8 cellular contexts compared by ENCODE assay signal in genomic region chr13:99498304-99499161, GRCh38. TPM values are rescaled to one million over a fixed set of nuclear protein-coding genes. Genes with fewer than 3 reads are reported as not detected.
DNase-seq lines count a peak whose midpoint lies in the region; ATAC-seq, FAIRE-seq and TF ChIP-seq lines count a peak whose summit lies in the region.

No MANE protein-coding gene starts in this region.

- H3K27me3 ChIP-seq in left ventricle myocardium inferior (ENCODE audit: low read depth) (no peaks in the 10 kb centered on the region), upper lobe of right lung (no peaks in the 10 kb centered on the region)

- intact Hi-C loops in left ventricle myocardium inferior (cut with micrococcal nuclease) (no loop called here), posterior vena cava (cut with DNase I) (no loop called here), upper lobe of right lung (cut with DNase I) (no loop called here)

- H3K9me3 ChIP-seq in left ventricle myocardium inferior (replicated peaks) (peaks cover 6% of the 10 kb centered on the region), upper lobe of right lung (no peaks in the 10 kb centered on the region)

- no peak for TF ChIP-seq CTCF in left ventricle myocardium inferior (IDR thresholded peaks at IDR 0.05; ENCODE audit: borderline replicate concordance)
- no peak for TF ChIP-seq CTCF in upper lobe of right lung (IDR thresholded peaks at IDR 0.05)

- TF ChIP-seq POLR2A in GM12892 (IDR thresholded peaks at IDR 0.05; ENCODE audit: low read depth, low read length), result peak; percentile 65

- peak overlapping the region; percentile 75 for H3K4me3 ChIP-seq in left ventricle myocardium inferior
- H3K4me3 ChIP-seq in upper lobe of right lung, result peak overlapping the region; percentile 54

- FAIRE-seq in GM12892 (lab: Jason Lieb, UNC), result peak; percentile 97

- ATAC-seq in HG02840 (IDR thresholded peaks at IDR 0.05; ENCODE audit: low FRiP score, unreplicated experiment), result peak; percentile 46
- ATAC-seq in upper lobe of right lung, result peak; percentile 91

- H3K36me3 ChIP-seq in left ventricle myocardium inferior (no peaks in the 10 kb centered on the region), upper lobe of right lung (no peaks in the 10 kb centered on the region)

- H3K27ac ChIP-seq in left ventricle myocardium inferior (replicated peaks), result peak overlapping the region; percentile 92
- H3K27ac ChIP-seq in upper lobe of right lung, result peak overlapping the region; percentile 86

- H3K4me1 ChIP-seq in left ventricle myocardium inferior (peaks cover 74% of the 10 kb centered on the region), upper lobe of right lung (peaks cover 33% of the 10 kb centered on the region)

- DNase-seq in GM12892 (ENCODE audit: insufficient read length) (peak; percentile 82), NCI-H146 treated with DMSO at 0.1 percent for 48 hours (lab: John Stamatoyannopoulos, UW; ENCODE audit: unreplicated experiment) (peak; percentile 99), T-helper 1 cell (peak; percentile 95 to 99 (median 96)), amygdala (lab: John Stamatoyannopoulos, UW) (peak; percentile 19 to 96 (median 90)), left ventricle myocardium inferior (peak; percentile 95), posterior vena cava (ENCODE audit: low spot score) (peak; percentile 99), upper lobe of right lung (peak; percentile 98)

RNA-seq across cellular contexts. Expression of gene TM9SF2, which starts 2.7 kb away (rescaled TPM):
- 39.2 TPM for polyA plus RNA-seq in GM12892 (2012; ENCODE audit: missing spikeins)
- total RNA-seq in left ventricle myocardium inferior, result 55.1 TPM
- total RNA-seq in posterior vena cava, result 10 to 100 TPM; 73.4 to 81.4 TPM
- 132 TPM for total RNA-seq in upper lobe of right lung

Comparison
In these comparisons a context has a peak if more than half of its experiments do, and no peak if none do; other contexts are left out.
1. Peak in every context shown above with its lines: DNase-seq, ATAC-seq, H3K4me3 ChIP-seq and H3K27ac ChIP-seq.